In the genomic region with DNA sequence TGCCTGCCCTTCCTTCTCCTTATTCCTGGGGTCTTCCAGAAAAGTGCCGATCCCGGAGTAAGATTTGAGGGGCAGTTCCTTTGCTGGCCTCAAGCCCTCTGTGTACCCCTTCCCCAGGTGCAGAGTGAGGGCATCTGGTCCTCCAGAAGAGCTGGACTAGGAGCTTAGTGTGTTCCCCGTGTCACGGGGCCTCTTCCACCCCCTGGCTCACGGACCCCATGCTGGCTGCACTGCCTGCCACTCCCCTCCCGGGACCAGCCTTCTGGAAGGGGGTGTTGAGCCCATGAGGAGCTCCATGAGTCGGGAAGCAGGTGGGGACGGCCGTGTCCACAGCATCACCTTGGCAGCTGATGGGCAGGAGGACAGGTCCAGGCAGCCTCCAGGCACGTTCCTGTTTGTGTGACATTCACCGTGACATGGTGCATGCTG, we compare ENCODE assay signal across 25 cellular contexts. TPM values are rescaled to one million over a fixed set of nuclear protein-coding genes. Genes with fewer than 3 reads are reported as not detected.
"Had no signal": no experiment of that assay in that cellular context is flagged by ENCODE, and none has a peak within 500 bp of the region (broad histone marks: within the 10 kb centered on the region; RNA-seq: fewer than 3 reads in every experiment).

No MANE protein-coding gene starts in this region.

- H3K36me3 Mint-ChIP-seq: memory B cell had no signal

- H3K36me3 ChIP-seq: heart right ventricle, neutrophil had no signal

- H3K27ac Mint-ChIP-seq: activated CD4-positive, alpha-beta T cell treated with anti-CD3 and anti-CD28 coated beads, Interleukin-2, amount 10 ng/mL, durations not matched to agents 7 days and 5 days; activated CD8-positive, alpha-beta T cell treated with anti-CD3 and anti-CD28 coated beads, Interleukin-2, amount 10 ng/mL, durations not matched to agents 7 days and 5 days; activated naive CD8-positive, alpha-beta T cell treated with anti-CD3 and anti-CD28 coated beads, Interleukin-2, amount 50 U/mL, for 24 hours; memory B cell; nephron; T-helper 17 cell had no signal

- H3K27ac ChIP-seq: epithelial cell of prostate, neutrophil had no signal

- H3K4me3 ChIP-seq: heart right ventricle had no signal

- DNase-seq: activated CD4-positive, alpha-beta T cell treated with anti-CD3 and anti-CD28 coated beads, Interleukin-2, amount 10 ng/mL, durations not matched to agents 7 days and 5 days; activated CD8-positive, alpha-beta T cell treated with anti-CD3 and anti-CD28 coated beads, Interleukin-2, amount 10 ng/mL, durations not matched to agents 7 days and 5 days; activated naive CD4-positive, alpha-beta T cell treated with anti-CD3 and anti-CD28 coated beads, Interleukin-2, amount 50 U/mL, for 16 hours; activated naive CD8-positive, alpha-beta T cell treated with anti-CD3 and anti-CD28 coated beads, Interleukin-2, amount 50 U/mL, for 24 hours; activated T-cell treated with anti-CD3 and anti-CD28 coated beads, Interleukin-2, amount 50 U/mL, for 48 hours; cortex of kidney; heart right ventricle; left colon; stimulated activated CD4-positive, alpha-beta T cell treated with anti-CD3 and anti-CD28 coated beads, Interleukin-4, amount 100 ng/mL, for 1 hour; stimulated activated naive CD4-positive, alpha-beta T cell; SW 1271; T-helper 17 cell had no signal

- H3K4me1 Mint-ChIP-seq: memory B cell, nephron had no signal

- H3K9me3 ChIP-seq: neutrophil had no signal

- FAIRE-seq: keratinocyte had no signal

- H3K9me3 Mint-ChIP-seq: activated CD4-positive, alpha-beta T cell treated with anti-CD3 and anti-CD28 coated beads, Interleukin-2, amount 10 ng/mL, durations not matched to agents 7 days and 5 days; activated naive CD8-positive, alpha-beta T cell treated with anti-CD3 and anti-CD28 coated beads, Interleukin-2, amount 50 U/mL, for 24 hours had no signal

- H3K4me3 Mint-ChIP-seq: activated CD4-positive, alpha-beta T cell treated with anti-CD3 and anti-CD28 coated beads, Interleukin-2, amount 10 ng/mL, durations not matched to agents 7 days and 5 days; activated CD8-positive, alpha-beta T cell treated with anti-CD3 and anti-CD28 coated beads, Interleukin-2, amount 10 ng/mL, durations not matched to agents 7 days and 5 days; activated naive CD8-positive, alpha-beta T cell treated with anti-CD3 and anti-CD28 coated beads, Interleukin-2, amount 50 U/mL, for 24 hours; memory B cell; nephron; T-helper 17 cell had no signal

- ATAC-seq: activated CD4-positive, CD25-positive, alpha-beta regulatory T cell treated with anti-CD3 and anti-CD28 coated beads, Interleukin-2, amount 50 U/mL, for 24 hours; activated CD8-positive, alpha-beta T cell treated with anti-CD3 and anti-CD28 coated beads, Interleukin-2, amount 10 ng/mL, durations not matched to agents 7 days and 5 days; activated naive CD8-positive, alpha-beta T cell treated with anti-CD3 and anti-CD28 coated beads, Interleukin-2, amount 50 U/mL, for 24 hours; left colon; T-helper 17 cell had no signal

RNA-seq across cellular contexts. Expression of a gene that starts 6.1 kb away (rescaled TPM):
- total RNA-seq: activated CD4-positive, alpha-beta T cell treated with anti-CD3 and anti-CD28 coated beads, Interleukin-2, amount 10 ng/mL, durations not matched to agents 7 days and 5 days; activated CD8-positive, alpha-beta T cell treated with anti-CD3 and anti-CD28 coated beads, Interleukin-2, amount 10 ng/mL, durations not matched to agents 7 days and 5 days; cerebellum; fibroblast of villous mesenchyme; left colon; lower leg skin; mononuclear cell; myocyte; renal cortical epithelial cell; T-helper 17 cell; ureter had no signal
- polyA plus RNA-seq: keratinocyte had no signal

RNA-seq across cellular contexts. Expression of a gene that starts 30.8 kb away (rescaled TPM):
- total RNA-seq: activated CD4-positive, alpha-beta T cell treated with anti-CD3 and anti-CD28 coated beads, Interleukin-2, amount 10 ng/mL, durations not matched to agents 7 days and 5 days; activated CD8-positive, alpha-beta T cell treated with anti-CD3 and anti-CD28 coated beads, Interleukin-2, amount 10 ng/mL, durations not matched to agents 7 days and 5 days; cerebellum; fibroblast of villous mesenchyme; heart right ventricle; left colon; mononuclear cell; myocyte; renal cortical epithelial cell; T-helper 17 cell; ureter had no signal
- polyA plus RNA-seq: heart right ventricle, keratinocyte had no signal

RNA-seq across cellular contexts. Expression of a gene that starts 35.5 kb away (rescaled TPM):
- total RNA-seq: activated CD8-positive, alpha-beta T cell treated with anti-CD3 and anti-CD28 coated beads, Interleukin-2, amount 10 ng/mL, durations not matched to agents 7 days and 5 days had no signal

RNA-seq across cellular contexts. Expression of a gene that starts 46.5 kb away (rescaled TPM):
- total RNA-seq: activated CD4-positive, alpha-beta T cell treated with anti-CD3 and anti-CD28 coated beads, Interleukin-2, amount 10 ng/mL, durations not matched to agents 7 days and 5 days; activated CD8-positive, alpha-beta T cell treated with anti-CD3 and anti-CD28 coated beads, Interleukin-2, amount 10 ng/mL, durations not matched to agents 7 days and 5 days; cerebellum; fibroblast of villous mesenchyme; heart right ventricle; left colon; mononuclear cell; myocyte; renal cortical epithelial cell; T-helper 17 cell; ureter had no signal
- polyA plus RNA-seq: heart right ventricle, keratinocyte had no signal
